ENCODE assay signal across 9 cellular contexts in genomic region chr10:29555746-29556481, GRCh38.
DNase-seq lines count a peak whose midpoint lies in the region; ATAC-seq and TF ChIP-seq lines count a peak whose summit lies in the region.
"Had no signal": no experiment of that assay in that cellular context is flagged by ENCODE, and none has a peak within 500 bp of the region (broad histone marks: within the 10 kb centered on the region; RNA-seq: fewer than 3 reads in every experiment).

No MANE protein-coding gene starts in this region.

- no peak overlapping the region for H3K27ac Mint-ChIP-seq in activated naive CD4-positive, alpha-beta T cell treated with anti-CD3 and anti-CD28 coated beads for 36 hours

- no peaks in the 10 kb centered on the region for H3K4me1 Mint-ChIP-seq in activated naive CD4-positive, alpha-beta T cell treated with anti-CD3 and anti-CD28 coated beads for 36 hours (ENCODE audit: low read depth)

- H3K27me3 ChIP-seq in breast epithelium, result no peaks in the 10 kb centered on the region

- no peak for TF ChIP-seq POLR2A in breast epithelium (IDR thresholded peaks at IDR 0.05)

- CTCF ChIA-PET in activated naive CD4-positive, alpha-beta T cell treated with anti-CD3 and anti-CD28 coated beads for 36 hours (lab: Charles Lee), result no interaction called here

- H3K4me1 ChIP-seq in breast epithelium, result no peaks in the 10 kb centered on the region

- no peak overlapping the region for H3K4me3 ChIP-seq in breast epithelium

- TF ChIP-seq CTCF in breast epithelium (IDR thresholded peaks at IDR 0.05), result no peak

- no peaks in the 10 kb centered on the region for H3K27me3 Mint-ChIP-seq in activated naive CD4-positive, alpha-beta T cell treated with anti-CD3 and anti-CD28 coated beads for 36 hours (ENCODE audit: low read depth)
- H3K27me3 Mint-ChIP-seq: natural killer cell treated with Interleukin-12 subunit alpha and Interleukin-12 subunit beta and Interleukin-15 and Interleukin-18, amount 100 ng/mL, for 72 hours had no signal

- no peaks in the 10 kb centered on the region for H3K9me3 ChIP-seq in breast epithelium

- no peaks in the 10 kb centered on the region for H3K9me3 Mint-ChIP-seq in activated naive CD4-positive, alpha-beta T cell treated with anti-CD3 and anti-CD28 coated beads for 36 hours
- H3K9me3 Mint-ChIP-seq: natural killer cell treated with Interleukin-12 subunit alpha and Interleukin-12 subunit beta and Interleukin-15 and Interleukin-18, amount 100 ng/mL, for 72 hours had no signal

- ATAC-seq in HG03460 (IDR thresholded peaks at IDR 0.05; ENCODE audit: unreplicated experiment), result no peak
- ATAC-seq in HG02885 (IDR thresholded peaks at IDR 0.05; ENCODE audit: poor library complexity, unreplicated experiment), result no peak

- H3K36me3 ChIP-seq in breast epithelium, result no peaks in the 10 kb centered on the region

- intact Hi-C loops in breast epithelium (cut with DNase I; ENCODE audit: low total_unique reads), result no loop called here
- intact Hi-C loops in activated naive CD4-positive, alpha-beta T cell treated with anti-CD3 and anti-CD28 coated beads for 36 hours (cut with micrococcal nuclease), result no loop called here

- DNase-seq in HS-27A (ENCODE audit: low read depth) (peak; percentile 38), breast epithelium (ENCODE audit: low spot score in 2 of 2) (no peak), islet precursor cell (peak; percentile 89), stromal cell of bone marrow (ENCODE audit: low read depth) (peak; percentile 73), Kasumi-1 (lab: John Stamatoyannopoulos, UW) (no peak)
- no peak for DNase-seq in activated naive CD4-positive, alpha-beta T cell treated with anti-CD3 and anti-CD28 coated beads for 36 hours

- no peak overlapping the region for H3K4me3 Mint-ChIP-seq in activated naive CD4-positive, alpha-beta T cell treated with anti-CD3 and anti-CD28 coated beads for 36 hours

- peaks cover 11% of the 10 kb centered on the region for H3K36me3 Mint-ChIP-seq in activated naive CD4-positive, alpha-beta T cell treated with anti-CD3 and anti-CD28 coated beads for 36 hours (ENCODE audit: low read depth)
- H3K36me3 Mint-ChIP-seq: natural killer cell treated with Interleukin-12 subunit alpha and Interleukin-12 subunit beta and Interleukin-15 and Interleukin-18, amount 100 ng/mL, for 72 hours had no signal

- H3K27ac ChIP-seq in breast epithelium, result peak overlapping the region; percentile 48 to 58

Comparison
In these comparisons a context has a peak if more than half of its experiments do, and no peak if none do; other contexts are left out.
1. DNase-seq: peak in HS-27A (single experiment), islet precursor cell (single experiment) and stromal cell of bone marrow (single experiment); none in breast epithelium (0 of 2), activated naive CD4-positive, alpha-beta T cell treated with anti-CD3 and anti-CD28 coated beads for 36 hours (single experiment) and Kasumi-1 (0 of 2).